ENCODE assay signal across 19 cellular contexts in genomic region chr1:230102472-230102871, GRCh38. TPM values are rescaled to one million over a fixed set of nuclear protein-coding genes. Genes with fewer than 3 reads are reported as not detected.
DNase-seq lines count a peak whose midpoint lies in the region; ATAC-seq and TF ChIP-seq lines count a peak whose summit lies in the region.
"Had no signal": no experiment of that assay in that cellular context is flagged by ENCODE, and none has a peak within 500 bp of the region (broad histone marks: within the 10 kb centered on the region; RNA-seq: fewer than 3 reads in every experiment).

No MANE protein-coding gene starts in this region.

- H3K36me3 Mint-ChIP-seq in T-helper 17 cell (ENCODE audit: low read depth) (peaks cover 2% of the 10 kb centered on the region), naive B cell (peaks cover 0 to 2% of the 10 kb centered on the region in 2 donors)

- H3K27me3 ChIP-seq in DND-41 (ENCODE audit: insufficient read depth, low read length, poor library complexity) (no peaks in the 10 kb centered on the region), HAP-1 (ENCODE audit: low read depth) (no peaks in the 10 kb centered on the region)
- H3K27me3 ChIP-seq: hepatocyte, MG63, right lobe of liver, tibial nerve had no signal

- H2AFZ ChIP-seq in DND-41 (ENCODE audit: low read depth, low read length): no peak overlapping the region
- H2AFZ ChIP-seq: hepatocyte had no signal

- in situ Hi-C loops in HAP-1 (cut with MboI; ENCODE audit: low sequenced_read_pairs): no loop called here

- H3K36me3 ChIP-seq in DND-41 (ENCODE audit: insufficient read depth, low read length) (peaks cover 59% of the 10 kb centered on the region), HAP-1 (replicated peaks) (no peaks in the 10 kb centered on the region)
- H3K36me3 ChIP-seq: lower lobe of right lung, right lobe of liver, tibial nerve had no signal

- peak overlapping the region; percentile 61 for H3K4me2 ChIP-seq in DND-41 (ENCODE audit: insufficient read depth, low read length)
- H3K4me2 ChIP-seq: hepatocyte had no signal

- H3K27me3 Mint-ChIP-seq in T-helper 17 cell (no peaks in the 10 kb centered on the region), naive B cell (no peaks in the 10 kb centered on the region)
- H3K27me3 Mint-ChIP-seq: activated CD4-positive, alpha-beta T cell treated with anti-CD3 and anti-CD28 coated beads for 36 hours; stimulated activated naive B cell treated with anti-CD40 and anti-IgM and Interleukin-4, amounts not matched to agents 10 μg/mL and 1 μg/mL and 100 μg/mL, for 72 hours had no signal

- H3K27ac Mint-ChIP-seq in T-helper 17 cell (peak overlapping the region; percentile 34), naive B cell (peak overlapping the region in 4 of 6 donors; percentile 4 to 87 (median 45))
- H3K27ac Mint-ChIP-seq: activated CD4-positive, alpha-beta T cell treated with anti-CD3 and anti-CD28 coated beads for 36 hours; stimulated activated naive B cell treated with anti-CD40 and anti-IgM and Interleukin-4, amounts not matched to agents 10 μg/mL and 1 μg/mL and 100 μg/mL, for 72 hours had no signal

- H3K4me1 Mint-ChIP-seq in T-helper 17 cell: peaks cover 53% of the 10 kb centered on the region
- peaks cover 47 to 71% (median 62%) of the 10 kb centered on the region in 3 donors for H3K4me1 Mint-ChIP-seq in naive B cell

- H3K4me3 ChIP-seq in DND-41 (ENCODE audit: low read depth in 1 of 2, low read length in 2 of 2) (no peak overlapping the region), HAP-1 (no peak overlapping the region), foreskin fibroblast (ENCODE audit: low read depth in 1 of 2, low read length in 2 of 2) (no peak overlapping the region)
- H3K4me3 ChIP-seq: coronary artery, hepatocyte, lower lobe of right lung, MG63, right lobe of liver, tibial nerve had no signal

- peaks cover 68% of the 10 kb centered on the region for H4K20me1 ChIP-seq in DND-41 (ENCODE audit: insufficient read depth, low read length)

- ATAC-seq in DND-41 (ENCODE audit: insufficient read depth, low read depth) (no peak), T-helper 17 cell (no peak), naive B cell (ENCODE audit: low read depth in 2 of 2) (no peak)
- ATAC-seq: activated CD4-positive, alpha-beta T cell treated with anti-CD3 and anti-CD28 coated beads for 36 hours; lower lobe of right lung; right lobe of liver; stimulated activated naive B cell treated with anti-CD40 and anti-IgM and Interleukin-4, amounts not matched to agents 10 μg/mL and 1 μg/mL and 100 μg/mL, for 72 hours had no signal

- peak overlapping the region; percentile 86 for H3K27ac ChIP-seq in DND-41 (ENCODE audit: low read length)
- H3K27ac ChIP-seq: 22Rv1, hepatocyte, lower lobe of right lung had no signal

- no peaks in the 10 kb centered on the region for H3K9me3 ChIP-seq in DND-41 (ENCODE audit: insufficient read depth, low read length, severe bottlenecking)
- no peaks in the 10 kb centered on the region for H3K9me3 ChIP-seq in T-helper 17 cell (ENCODE audit: control insufficient read depth, low read length, poor library complexity, severe bottlenecking)
- H3K9me3 ChIP-seq in HAP-1: no peaks in the 10 kb centered on the region
- H3K9me3 ChIP-seq: lower lobe of right lung, MG63, right lobe of liver, tibial nerve had no signal

- H3K9ac ChIP-seq in DND-41 (ENCODE audit: low read depth, low read length): peak overlapping the region; percentile 49

- H3K4me1 ChIP-seq in DND-41 (ENCODE audit: insufficient read depth, low read length) (peaks cover 100% of the 10 kb centered on the region), HAP-1 (peaks cover 7% of the 10 kb centered on the region; the same call in 1 of the 2 replicates)

- intact Hi-C loops in posterior vena cava (cut with DNase I): loop anchor here in 1 of 2 donors (10.0 kb wide), 1 partner anchor 62 kb away; no protein-coding TSS in a partner anchor

- H3K4me3 Mint-ChIP-seq in T-helper 17 cell: peak overlapping the region; percentile 60
- H3K4me3 Mint-ChIP-seq in naive B cell: peak overlapping the region in 1 of 8 donors; percentile 7
- H3K4me3 Mint-ChIP-seq: activated CD4-positive, alpha-beta T cell treated with anti-CD3 and anti-CD28 coated beads for 36 hours had no signal

- peaks cover 0 to 2% (median 0%) of the 10 kb centered on the region in 7 donors for H3K9me3 Mint-ChIP-seq in naive B cell

- peaks cover 100% of the 10 kb centered on the region for H3K79me2 ChIP-seq in DND-41 (ENCODE audit: insufficient read depth, low read length)

- DNase-seq in NCI-H2171 treated with DMSO at 0.1 percent for 48 hours (lab: John Stamatoyannopoulos, UW): peak; percentile 31
- DNase-seq in NCI-H2171 (lab: John Stamatoyannopoulos, UW): no peak
- DNase-seq in DND-41: no peak
- no peak for DNase-seq in T-helper 17 cell
- DNase-seq in naive B cell: no peak
- DNase-seq in posterior vena cava (ENCODE audit: low spot score): no peak
- DNase-seq in HAP-1 (ENCODE audit: low spot score in 2 of 2): no peak
- DNase-seq in foreskin fibroblast: no peak
- DNase-seq: activated CD4-positive, alpha-beta T cell treated with anti-CD3 and anti-CD28 coated beads for 36 hours; activated naive CD4-positive, alpha-beta T cell treated with Interleukin-2 at 50 U/mL for 16 hours; lower lobe of right lung; MG63; occipital lobe; right lobe of liver; stimulated activated naive B cell treated with anti-CD40 and anti-IgM and Interleukin-4, amounts not matched to agents 10 μg/mL and 1 μg/mL and 100 μg/mL, for 72 hours had no signal

- TF ChIP-seq CTCF in DND-41 (IDR thresholded peaks at IDR 0.05; ENCODE audit: borderline replicate concordance, extremely low read depth, low read length, poor library complexity, severe bottlenecking): no peak
- TF ChIP-seq CTCF in foreskin fibroblast (IDR thresholded peaks at IDR 0.05; ENCODE audit: low read depth, low read length): no peak

RNA-seq across cellular contexts. Expression of gene GALNT2, which starts 35.4 kb away (rescaled TPM):
- total RNA-seq in T-helper 17 cell (10 to 100 TPM; 16.6 to 19.8 TPM), posterior vena cava (10 to 100 TPM; 72.6 to 79.6 TPM)
- 10 to 100 TPM; 15.1 to 22.4 (median 17.5) TPM for polyA plus RNA-seq in naive B cell (ENCODE audit: low read depth in 6 of 6)
